8 cellular contexts compared by ENCODE assay signal in the genomic region with DNA sequence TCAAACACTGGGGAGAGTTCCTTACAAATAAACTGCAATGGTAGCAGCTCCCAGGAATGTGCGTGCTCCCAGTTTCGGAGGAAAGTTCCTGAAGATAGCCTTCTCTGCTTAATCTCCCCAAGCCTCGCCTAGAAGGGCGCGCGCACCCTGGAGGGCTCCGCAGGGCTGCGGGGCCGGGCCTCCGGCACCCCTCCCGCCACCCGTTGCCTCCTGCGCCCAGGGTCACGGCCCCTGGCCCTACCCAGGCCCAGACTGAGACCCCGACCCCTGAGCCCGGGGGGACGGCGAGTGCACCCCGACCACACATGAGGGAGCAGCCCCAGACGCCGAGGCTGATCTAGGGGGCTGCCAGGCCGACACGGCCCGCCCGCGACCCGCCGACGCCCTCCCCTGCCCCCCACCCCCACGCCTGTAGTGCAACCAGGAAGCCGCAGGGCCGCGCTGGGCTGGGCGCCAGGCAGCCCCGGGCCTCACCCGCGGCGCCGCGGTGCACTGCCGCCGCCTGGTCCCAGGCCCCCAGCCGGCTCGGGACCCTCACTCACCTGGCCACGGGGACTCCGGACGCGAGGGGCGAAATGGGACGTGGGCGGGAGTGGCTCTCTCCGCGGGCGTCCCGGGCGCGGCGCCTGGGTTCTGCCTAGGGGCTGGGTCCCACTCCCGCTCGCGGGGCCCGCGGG. TPM values are rescaled to one million over a fixed set of nuclear protein-coding genes. Genes with fewer than 3 reads are reported as not detected.
DNase-seq lines count a peak whose midpoint lies in the region; ATAC-seq and TF ChIP-seq lines count a peak whose summit lies in the region.

No MANE protein-coding gene starts in this region.

- peak overlapping the region; percentile 94 for H3K27ac ChIP-seq in SJSA1
- peak overlapping the region; percentile 90 to 95 for H3K27ac ChIP-seq in liver (ENCODE audit: low read depth in 1 of 2, low read length in 2 of 2)
- H3K27ac ChIP-seq in subcutaneous abdominal adipose tissue (ENCODE audit: low read depth, low read length): peak overlapping the region; percentile 93

- under 1% methylated on average over 63 of the region's 63 CpGs for WGBS in liver

- H3K4me1 ChIP-seq in SJSA1 (replicated peaks) (peaks cover 43% of the 10 kb centered on the region), liver (ENCODE audit: control insufficient read depth in 4 of 4, insufficient read depth in 4 of 4, low read length in 3 of 4) (peaks cover 8 to 48% (median 32%) of the 10 kb centered on the region in 4 donors), subcutaneous abdominal adipose tissue (ENCODE audit: control insufficient read depth in 5 of 5, insufficient read depth in 5 of 5, low read length in 5 of 5) (peaks cover 27 to 74% (median 65%) of the 10 kb centered on the region in 5 donors)

- H3K9ac ChIP-seq in liver (ENCODE audit: low read depth in 1 of 2, low read length in 2 of 2) (peak overlapping the region; percentile 42 to 79), subcutaneous abdominal adipose tissue (ENCODE audit: low read length in 5 of 5) (peak overlapping the region; percentile 86 to 97 (median 92))

- no peak for TF ChIP-seq CTCF in liver (IDR thresholded peaks at IDR 0.05; ENCODE audit: low read depth, low read length, missing input control)

- H3K27me3 ChIP-seq in SJSA1 (replicated peaks): 0 out of 2 replicates have a peak, but pooled peaks cover 3% of the 10 kb centered on the region
- H3K27me3 ChIP-seq in liver (ENCODE audit: control insufficient read depth in 4 of 4, insufficient read depth in 4 of 4, low read length in 3 of 4): no peaks in the 10 kb centered on the region
- no peaks in the 10 kb centered on the region for H3K27me3 ChIP-seq in subcutaneous abdominal adipose tissue (ENCODE audit: control insufficient read depth in 5 of 5, insufficient read depth in 4 of 5, low read length in 5 of 5)

- DNase-seq in stimulated activated CD8-positive, alpha-beta memory T cell treated with anti-CD3 and anti-CD28 coated beads, Interleukin-12 subunit alpha, Interleukin-12 subunit beta, amount 100 ng/mL, for 4 hours (ENCODE audit: low read depth): peak; percentile 36
- DNase-seq in stimulated activated CD8-positive, alpha-beta memory T cell treated with anti-CD3 and anti-CD28 coated beads, Interleukin-4, amount 100 ng/mL, for 48 hours: no peak
- DNase-seq in SJSA1 (ENCODE audit: low read depth in 1 of 2, low spot score in 2 of 2): peak in 1 of 2 experiments; percentile 37
- peak; percentile 39 for DNase-seq in cerebellar cortex (ENCODE audit: low spot score)
- DNase-seq in NCI-H1436 treated with DMSO at 0.1 percent for 48 hours (lab: John Stamatoyannopoulos, UW): no peak

- H3K36me3 ChIP-seq in SJSA1: peaks cover 22% of the 10 kb centered on the region
- no peaks in the 10 kb centered on the region for H3K36me3 ChIP-seq in liver (ENCODE audit: control insufficient read depth in 4 of 4, insufficient read depth in 3 of 4, low read depth in 1 of 4, low read length in 3 of 4)
- peaks cover 0 to 5% (median 0%) of the 10 kb centered on the region in 5 donors for H3K36me3 ChIP-seq in subcutaneous abdominal adipose tissue (ENCODE audit: control insufficient read depth in 5 of 5, insufficient read depth in 5 of 5, low read length in 5 of 5)

- TF ChIP-seq RAD21 in liver (IDR thresholded peaks at IDR 0.05): no peak

- ATAC-seq in HG02973 (IDR thresholded peaks at IDR 0.05; ENCODE audit: unreplicated experiment): peak; percentile 35

- no peaks in the 10 kb centered on the region for H3K9me3 ChIP-seq in SJSA1 (replicated peaks)
- no peaks in the 10 kb centered on the region for H3K9me3 ChIP-seq in liver (ENCODE audit: control insufficient read depth in 4 of 4, low read length in 3 of 4)
- no peaks in the 10 kb centered on the region for H3K9me3 ChIP-seq in subcutaneous abdominal adipose tissue (ENCODE audit: control insufficient read depth in 5 of 5, low read length in 5 of 5)

- peak overlapping the region; percentile 97 for H3K4me3 ChIP-seq in SJSA1
- peak overlapping the region; percentile 70 to 88 (median 73) for H3K4me3 ChIP-seq in liver (ENCODE audit: low read depth in 1 of 3, low read length in 3 of 3)
- peak overlapping the region; percentile 82 to 99 (median 87) for H3K4me3 ChIP-seq in subcutaneous abdominal adipose tissue (ENCODE audit: low read depth in 1 of 5, low read length in 5 of 5)

TF ChIP-seq in liver, 16 proteins besides CTCF, POLR2A, EP300 and RAD21:
- TF ChIP-seq GABPA (IDR thresholded peaks at IDR 0.05 in 1 of 2, conservative IDR thresholded peaks at IDR 0.05 in 1 of 2) (no peak), RXRA (IDR thresholded peaks at IDR 0.05) (no peak)
- TF ChIP-seq, protein P1, sequence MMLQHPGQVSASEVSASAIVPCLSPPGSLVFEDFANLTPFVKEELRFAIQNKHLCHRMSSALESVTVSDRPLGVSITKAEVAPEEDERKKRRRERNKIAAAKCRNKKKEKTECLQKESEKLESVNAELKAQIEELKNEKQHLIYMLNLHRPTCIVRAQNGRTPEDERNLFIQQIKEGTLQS (IDR thresholded peaks at IDR 0.05): no peak

RNA-seq across cellular contexts. Expression of a gene that starts 0.4 kb away (rescaled TPM):
- total RNA-seq in SJSA1 (2014; rRNA removed; shearing (Covaris generic)): 76.9 and 114 TPM in 2 replicates
- total RNA-seq in liver: 10 to 100 TPM; 14.0 to 20.9 TPM
- 10 to 100 TPM; 28.8 to 40.4 TPM for polyA plus RNA-seq in liver

Comparison
In these comparisons a context has a peak if more than half of its experiments do, and no peak if none do; other contexts are left out.
1. DNase-seq: peak in stimulated activated CD8-positive, alpha-beta memory T cell treated with anti-CD3 and anti-CD28 coated beads, Interleukin-12 subunit alpha, Interleukin-12 subunit beta, amount 100 ng/mL, for 4 hours (single experiment) and cerebellar cortex (single experiment); none in stimulated activated CD8-positive, alpha-beta memory T cell treated with anti-CD3 and anti-CD28 coated beads, Interleukin-4, amount 100 ng/mL, for 48 hours (single experiment) and NCI-H1436 treated with DMSO at 0.1 percent for 48 hours (single experiment).
2. Peak in every context shown above with its lines, with median percentiles within 50 percentile points of each other: H3K27ac ChIP-seq and H3K4me3 ChIP-seq.